7 cellular contexts compared by ENCODE assay signal in the genomic region with DNA sequence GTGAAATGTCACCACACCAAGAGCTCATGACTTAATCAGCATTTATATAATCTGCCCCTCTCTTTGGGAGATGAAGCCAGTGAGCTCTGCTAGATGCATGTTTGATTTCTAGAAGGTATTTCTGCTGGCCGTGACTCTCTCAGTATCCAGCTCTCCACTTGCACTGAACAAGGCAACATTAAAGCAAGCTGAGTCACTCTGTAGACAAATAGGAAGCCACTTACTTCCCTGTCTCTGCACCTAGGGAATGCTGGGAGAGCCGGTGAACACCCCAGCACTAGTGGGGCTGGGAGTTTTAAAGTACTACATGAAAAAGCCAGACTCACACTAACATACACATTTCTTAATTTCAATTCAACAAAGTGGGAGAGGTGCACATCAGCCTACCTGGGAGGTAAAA.
DNase-seq lines count a peak whose midpoint lies in the region; ATAC-seq and TF ChIP-seq lines count a peak whose summit lies in the region.

No MANE protein-coding gene starts in this region.

- H3K27me3 ChIP-seq in Loucy (ENCODE audit: insufficient read depth, low read length, poor library complexity, severe bottlenecking), result no peaks in the 10 kb centered on the region

- H3K4me3 ChIP-seq in Loucy (ENCODE audit: low read length, poor library complexity, severe bottlenecking) (peak overlapping the region; percentile 57), epithelial cell of esophagus (ENCODE audit: low read length) (no peak overlapping the region)

- no peaks in the 10 kb centered on the region for H3K36me3 ChIP-seq in Loucy (ENCODE audit: insufficient read depth, low read length)

- H3K9ac ChIP-seq in Loucy (ENCODE audit: low read depth, low read length, poor library complexity, severe bottlenecking), result peak overlapping the region; percentile 74

- peak; percentile 53 for DNase-seq in EH (ENCODE audit: low read depth)
- DNase-seq in epithelial cell of esophagus (ENCODE audit: low read depth), result peak; percentile 69
- DNase-seq in pons (ENCODE audit: low spot score), result peak; percentile 9
- DNase-seq in NCI-H1436 treated with DMSO at 0.1 percent for 48 hours (lab: John Stamatoyannopoulos, UW), result no peak
- DNase-seq in activated CD4-positive, alpha-beta T cell treated with anti-CD3 and anti-CD28 coated beads for 1 hour, result no peak

- no peaks in the 10 kb centered on the region for H3K9me2 ChIP-seq in Loucy (replicated peaks; ENCODE audit: low read depth, low read length)

- ATAC-seq in GM21447 (IDR thresholded peaks at IDR 0.05; ENCODE audit: unreplicated experiment), result no peak

- no peaks in the 10 kb centered on the region for H3K9me3 ChIP-seq in Loucy (ENCODE audit: insufficient read depth, low read depth, low read length)

- H3F3A ChIP-seq in Loucy (ENCODE audit: low read depth), result peaks cover 10% of the 10 kb centered on the region

- H3K4me2 ChIP-seq in Loucy (ENCODE audit: low read depth, low read length, poor library complexity, severe bottlenecking), result peak overlapping the region; percentile 78

- H4K20me1 ChIP-seq in Loucy (ENCODE audit: insufficient read depth, low read length, poor library complexity, severe bottlenecking), result no peaks in the 10 kb centered on the region

- peaks cover 49% of the 10 kb centered on the region for H3K4me1 ChIP-seq in Loucy (ENCODE audit: insufficient read depth, low read length, poor library complexity, severe bottlenecking)

- no peak for TF ChIP-seq CTCF in Loucy (conservative IDR thresholded peaks at IDR 0.05; ENCODE audit: low read length)
- TF ChIP-seq CTCF in epithelial cell of esophagus (IDR thresholded peaks at IDR 0.05; ENCODE audit: insufficient read depth, low read depth, low read length, missing control alignments), result no peak

- H3K79me2 ChIP-seq in Loucy (ENCODE audit: insufficient read depth, low read length), result no peaks in the 10 kb centered on the region

- no peak overlapping the region for H2AFZ ChIP-seq in Loucy (ENCODE audit: low read length)

Comparison
In these comparisons a context has a peak if more than half of its experiments do, and no peak if none do; other contexts are left out.
1. DNase-seq: peak in EH (single experiment), epithelial cell of esophagus (single experiment) and pons (single experiment); none in NCI-H1436 treated with DMSO at 0.1 percent for 48 hours (single experiment) and activated CD4-positive, alpha-beta T cell treated with anti-CD3 and anti-CD28 coated beads for 1 hour (single experiment).